26 cellular contexts compared by ENCODE assay signal in the genomic region with DNA sequence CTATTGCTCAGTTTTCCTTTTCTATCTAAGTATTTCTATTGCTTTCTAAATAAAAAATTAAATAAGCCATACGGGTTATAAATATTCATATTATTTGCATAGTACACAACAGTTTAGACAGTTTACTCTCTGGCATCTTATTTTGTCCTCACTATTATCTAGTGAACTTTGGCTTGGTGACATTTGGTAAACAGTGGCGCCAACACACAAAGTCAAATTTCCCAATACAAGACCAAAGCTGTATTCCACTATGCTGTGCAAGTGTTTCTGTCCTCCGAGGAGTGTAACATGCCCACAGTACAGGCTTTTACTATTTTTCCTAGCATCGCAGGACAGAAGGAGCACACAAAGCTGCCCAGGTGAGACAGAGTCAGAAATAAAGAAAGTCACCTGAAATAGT.
"Had no signal": no experiment of that assay in that cellular context is flagged by ENCODE, and none has a peak within 500 bp of the region (broad histone marks: within the 10 kb centered on the region; RNA-seq: fewer than 3 reads in every experiment).

No MANE protein-coding gene starts in this region.

- H3K36me3 ChIP-seq: lower lobe of right lung, pancreas, prostate gland, sigmoid colon, spleen, suprapubic skin, thoracic aorta, tibial artery, upper lobe of right lung had no signal

- H3K27ac ChIP-seq: lower lobe of right lung, pancreas, prostate gland, sigmoid colon, spleen, suprapubic skin, thoracic aorta, tibial artery, upper lobe of right lung had no signal

- H3K9me3 ChIP-seq: lower lobe of right lung, pancreas, prostate gland, sigmoid colon, spleen, suprapubic skin, thoracic aorta, tibial artery, upper lobe of right lung had no signal

- ATAC-seq: left ventricle myocardium superior; lower lobe of right lung; naive thymus-derived CD8-positive, alpha-beta T cell; pancreas; right cardiac atrium; stimulated activated effector memory CD8-positive, alpha-beta T cell treated with anti-CD3 and anti-CD28 coated beads, Interleukin-12 subunit alpha, Interleukin-12 subunit beta, amount 100 ng/mL, for 72 hours; upper lobe of right lung had no signal

- H3K4me1 ChIP-seq: lower lobe of right lung, pancreas, prostate gland, sigmoid colon, spleen, tibial artery, upper lobe of right lung had no signal

- FAIRE-seq: pancreas, small intestine, urothelium cell line had no signal

- H3K4me3 ChIP-seq: lower lobe of right lung, pancreas, prostate gland, sigmoid colon, spleen, suprapubic skin, thoracic aorta, tibial artery, upper lobe of right lung had no signal

- DNase-seq: hypothalamus; immature natural killer cell; islet precursor cell; left ventricle myocardium superior; lower lobe of right lung; mammary epithelial cell; mesenchymal stem cell; naive thymus-derived CD8-positive, alpha-beta T cell; nucleus accumbens; pancreas; posterior cingulate gyrus; retina; right cardiac atrium; sigmoid colon; small intestine; spleen; stimulated activated CD4-positive, alpha-beta T cell treated with anti-CD3 and anti-CD28 coated beads, Interleukin-4, amount 100 ng/mL, for 24 hours; stimulated activated naive CD4-positive, alpha-beta T cell; tibial artery; trophoblast cell; upper lobe of right lung had no signal

- H3K27me3 ChIP-seq: pancreas, sigmoid colon, spleen, suprapubic skin, tibial artery, upper lobe of right lung had no signal
